7 cellular contexts compared by ENCODE assay signal in the genomic region with DNA sequence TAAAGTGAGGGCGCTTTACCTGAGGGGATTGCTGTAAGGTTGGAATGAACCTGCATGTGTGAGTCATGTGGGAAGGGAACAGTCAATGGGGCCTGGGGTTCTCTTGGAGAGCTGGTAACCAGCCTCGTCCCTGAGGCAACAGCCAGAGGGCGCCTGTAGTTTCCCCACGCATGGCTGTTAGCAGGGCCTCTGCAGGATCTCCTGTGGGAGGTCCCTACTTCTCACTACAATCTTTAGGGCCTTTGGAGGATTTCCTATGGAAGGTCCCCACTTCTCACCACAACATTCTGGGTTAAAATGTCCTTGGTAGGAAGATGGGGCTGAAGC. TPM values are rescaled to one million over a fixed set of nuclear protein-coding genes. Genes with fewer than 3 reads are reported as not detected.
DNase-seq lines count a peak whose midpoint lies in the region; ATAC-seq and TF ChIP-seq lines count a peak whose summit lies in the region.
"Not testable (repeated sequence)": the region's sequence is repeated elsewhere in the genome, so short reads cannot be mapped to it uniquely, and the experiment has no call there.

No MANE protein-coding gene starts in this region.

- H2AFZ ChIP-seq in Loucy (ENCODE audit: low read length), result not testable (repeated sequence)

- peaks cover 23% of the 10 kb centered on the region for H3K27me3 Mint-ChIP-seq in activated CD4-positive, alpha-beta memory T cell treated with anti-CD3 and anti-CD28 coated beads, Interleukin-2, amount 10 ng/mL, durations not matched to agents 7 days and 5 days

- not testable (repeated sequence) for H3K9me3 ChIP-seq in Loucy (ENCODE audit: insufficient read depth, low read depth, low read length); iPS-18a (ENCODE audit: control insufficient read depth, low read depth, low read length)

- not testable (repeated sequence) for H3K9me3 Mint-ChIP-seq in activated CD4-positive, alpha-beta memory T cell treated with anti-CD3 and anti-CD28 coated beads, Interleukin-2, amount 10 ng/mL, durations not matched to agents 7 days and 5 days

- H3K36me3 Mint-ChIP-seq in activated CD4-positive, alpha-beta memory T cell treated with anti-CD3 and anti-CD28 coated beads, Interleukin-2, amount 10 ng/mL, durations not matched to agents 7 days and 5 days (ENCODE audit: low read depth), result not testable (repeated sequence)

- peak overlapping the region; percentile 66 for H3K4me2 ChIP-seq in Loucy (ENCODE audit: low read depth, low read length, poor library complexity, severe bottlenecking)

- not testable (repeated sequence) for H3K9ac ChIP-seq in Loucy (ENCODE audit: low read depth, low read length, poor library complexity, severe bottlenecking); iPS-18a (ENCODE audit: low read length)

- intact Hi-C loops in posterior cingulate gyrus (cut with DNase I), result loop anchor here (10.0 kb wide), 1 partner anchor 164 kb away; no protein-coding TSS in a partner anchor

- H3K4me1 Mint-ChIP-seq in activated CD4-positive, alpha-beta memory T cell treated with anti-CD3 and anti-CD28 coated beads, Interleukin-2, amount 10 ng/mL, durations not matched to agents 7 days and 5 days, result not testable (repeated sequence)

- H4K20me1 ChIP-seq in Loucy (ENCODE audit: insufficient read depth, low read length, poor library complexity, severe bottlenecking), result not testable (repeated sequence)

- H3K27ac ChIP-seq in coronary artery, result peak overlapping the region; percentile 42 to 55
- H3K27ac ChIP-seq in iPS-18a (ENCODE audit: low read length), result not testable (repeated sequence)

- CTCF ChIA-PET in activated CD4-positive, alpha-beta memory T cell treated with anti-CD3 and anti-CD28 coated beads, Interleukin-2, amount 10 ng/mL, durations not matched to agents 7 days and 5 days (lab: Charles Lee), result interaction anchor here (1.3 kb wide), 1 partner anchor 107 kb away, joined by 3 read pairs; no protein-coding TSS in a partner anchor

- ATAC-seq in HG02610 (IDR thresholded peaks at IDR 0.05; ENCODE audit: unreplicated experiment), result peak; percentile 44

- H3K27ac Mint-ChIP-seq in activated CD4-positive, alpha-beta memory T cell treated with anti-CD3 and anti-CD28 coated beads, Interleukin-2, amount 10 ng/mL, durations not matched to agents 7 days and 5 days, result peak overlapping the region; percentile 40

- H3K9me2 ChIP-seq in Loucy (replicated peaks; ENCODE audit: low read depth, low read length), result not testable (repeated sequence)

- not testable (repeated sequence) for H3K79me2 ChIP-seq in Loucy (ENCODE audit: insufficient read depth, low read length)

- not testable (repeated sequence) for H3K27me3 ChIP-seq in Loucy (ENCODE audit: insufficient read depth, low read length, poor library complexity, severe bottlenecking); iPS-18a (ENCODE audit: control insufficient read depth, insufficient read depth, low read length)

- not testable (repeated sequence) for H3F3A ChIP-seq in Loucy (ENCODE audit: low read depth)

- not testable (repeated sequence) for H3K4me1 ChIP-seq in Loucy (ENCODE audit: insufficient read depth, low read length, poor library complexity, severe bottlenecking); iPS-18a (ENCODE audit: control insufficient read depth, low read depth, low read length)

- not testable (repeated sequence) for H3K36me3 ChIP-seq in Loucy (ENCODE audit: insufficient read depth, low read length); iPS-18a (ENCODE audit: control insufficient read depth, low read depth, low read length)

- DNase-seq in activated CD4-positive, alpha-beta memory T cell treated with anti-CD3 and anti-CD28 coated beads, Interleukin-2, amount 10 ng/mL, durations not matched to agents 7 days and 5 days, result peak; percentile 43
- not testable (repeated sequence) for DNase-seq in coronary artery (ENCODE audit: low spot score)
- peak in 9 of 10 donors; percentile 51 to 94 (median 64) for DNase-seq in posterior cingulate gyrus

- TF ChIP-seq CTCF in GM12874 (IDR thresholded peaks at IDR 0.05; ENCODE audit: insufficient read depth, low read depth, low read length) (peak; percentile 32; the same call in 1 of the 2 replicates), Loucy (conservative IDR thresholded peaks at IDR 0.05; ENCODE audit: low read length) (peak; percentile 43)
- TF ChIP-seq CTCF in coronary artery (IDR thresholded peaks at IDR 0.05), result not testable (repeated sequence)

- H3K4me3 ChIP-seq in Loucy (ENCODE audit: low read length, poor library complexity, severe bottlenecking) (peak overlapping the region; percentile 67), iPS-18a (ENCODE audit: low read length) (peak overlapping the region; percentile 42)
- not testable (repeated sequence) for H3K4me3 ChIP-seq in coronary artery

- peak overlapping the region; percentile 60 for H3K4me3 Mint-ChIP-seq in activated CD4-positive, alpha-beta memory T cell treated with anti-CD3 and anti-CD28 coated beads, Interleukin-2, amount 10 ng/mL, durations not matched to agents 7 days and 5 days

- POLR2A ChIA-PET in activated CD4-positive, alpha-beta memory T cell treated with anti-CD3 and anti-CD28 coated beads, Interleukin-2, amount 10 ng/mL, durations not matched to agents 7 days and 5 days (lab: Charles Lee), result not testable (repeated sequence)

RNA-seq across cellular contexts. Expression of gene ANKRD36C, which starts 19.5 kb away (rescaled TPM):
- total RNA-seq in activated CD4-positive, alpha-beta memory T cell treated with anti-CD3 and anti-CD28 coated beads, Interleukin-2, amount 10 ng/mL, durations not matched to agents 7 days and 5 days, result 10 to 100 TPM; 67.5 to 67.6 TPM

RNA-seq across cellular contexts. Expression of gene GPAT2, which starts 23.6 kb away (rescaled TPM):
- total RNA-seq in activated CD4-positive, alpha-beta memory T cell treated with anti-CD3 and anti-CD28 coated beads, Interleukin-2, amount 10 ng/mL, durations not matched to agents 7 days and 5 days, result 1 to 10 TPM; 6.9 to 7.1 TPM
